8 cellular contexts compared by ENCODE assay signal in the genomic region with DNA sequence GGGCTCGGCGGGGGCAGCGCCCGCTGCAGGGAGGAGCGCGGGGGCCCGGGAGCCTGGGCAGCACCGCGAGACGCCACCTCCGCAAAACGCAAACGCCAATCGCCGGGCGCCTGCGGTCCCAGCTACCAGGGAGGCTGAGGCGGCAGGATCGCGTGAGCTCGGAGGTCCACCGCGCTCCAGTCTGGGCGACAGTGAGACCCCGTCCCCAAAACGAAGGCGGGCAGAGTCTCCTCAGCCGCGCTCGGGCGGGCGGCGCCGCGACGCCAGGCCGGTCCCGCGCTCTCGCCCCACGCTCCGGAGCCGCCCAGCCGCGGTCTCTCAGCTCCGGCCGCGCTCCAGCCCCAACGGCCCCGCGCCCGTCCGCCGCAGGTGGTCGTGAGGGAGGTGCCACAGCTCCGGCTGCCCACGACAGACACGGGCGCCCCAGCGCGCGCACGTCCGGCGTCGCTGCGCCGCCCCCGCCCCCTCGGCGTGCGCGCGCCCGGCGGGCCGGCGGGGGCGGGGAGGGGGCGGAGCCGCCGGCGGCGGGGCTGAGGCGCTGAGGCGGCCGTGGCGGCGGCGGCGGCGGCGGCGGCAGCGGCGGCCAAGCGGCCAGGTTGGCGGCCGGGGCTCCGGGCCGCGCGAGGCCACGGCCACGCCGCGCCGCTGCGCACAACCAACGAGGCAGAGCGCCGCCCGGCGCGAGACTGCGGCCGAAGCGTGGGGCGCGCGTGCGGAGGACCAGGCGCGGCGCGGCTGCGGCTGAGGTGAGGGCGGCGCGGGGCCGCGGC. TPM values are rescaled to one million over a fixed set of nuclear protein-coding genes. Genes with fewer than 3 reads are reported as not detected.
DNase-seq lines count a peak whose midpoint lies in the region; ATAC-seq and TF ChIP-seq lines count a peak whose summit lies in the region.

A gene with protein sequence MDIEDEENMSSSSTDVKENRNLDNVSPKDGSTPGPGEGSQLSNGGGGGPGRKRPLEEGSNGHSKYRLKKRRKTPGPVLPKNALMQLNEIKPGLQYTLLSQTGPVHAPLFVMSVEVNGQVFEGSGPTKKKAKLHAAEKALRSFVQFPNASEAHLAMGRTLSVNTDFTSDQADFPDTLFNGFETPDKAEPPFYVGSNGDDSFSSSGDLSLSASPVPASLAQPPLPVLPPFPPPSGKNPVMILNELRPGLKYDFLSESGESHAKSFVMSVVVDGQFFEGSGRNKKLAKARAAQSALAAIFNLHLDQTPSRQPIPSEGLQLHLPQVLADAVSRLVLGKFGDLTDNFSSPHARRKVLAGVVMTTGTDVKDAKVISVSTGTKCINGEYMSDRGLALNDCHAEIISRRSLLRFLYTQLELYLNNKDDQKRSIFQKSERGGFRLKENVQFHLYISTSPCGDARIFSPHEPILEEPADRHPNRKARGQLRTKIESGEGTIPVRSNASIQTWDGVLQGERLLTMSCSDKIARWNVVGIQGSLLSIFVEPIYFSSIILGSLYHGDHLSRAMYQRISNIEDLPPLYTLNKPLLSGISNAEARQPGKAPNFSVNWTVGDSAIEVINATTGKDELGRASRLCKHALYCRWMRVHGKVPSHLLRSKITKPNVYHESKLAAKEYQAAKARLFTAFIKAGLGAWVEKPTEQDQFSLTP (plus strand): TSS at position 533 of the 770 bp plus-strand sequence. CDS start 97,077 bp downstream, outside the sequence.

- H3K27me3 Mint-ChIP-seq in activated naive CD4-positive, alpha-beta T cell treated with anti-CD3 and anti-CD28 coated beads, Interleukin-2, amount 10 ng/mL, durations not matched to agents 7 days and 5 days, result no peaks in the 10 kb centered on the region
- peaks cover 18% of the 10 kb centered on the region for H3K27me3 Mint-ChIP-seq in type B pancreatic cell

- peaks cover 42% of the 10 kb centered on the region for H3K4me1 Mint-ChIP-seq in activated naive CD4-positive, alpha-beta T cell treated with anti-CD3 and anti-CD28 coated beads, Interleukin-2, amount 10 ng/mL, durations not matched to agents 7 days and 5 days
- peaks cover 23% of the 10 kb centered on the region for H3K4me1 Mint-ChIP-seq in type B pancreatic cell (ENCODE audit: unreplicated experiment)

- DNase-seq in SIG-M5 treated with dmso at 0.1 percent for 504 hours (lab: John Stamatoyannopoulos, UW; ENCODE audit: unreplicated experiment) (peak; percentile 51), SIG-M5 (lab: John Stamatoyannopoulos, UW) (no peak), SJCRH30 (peak; percentile 71 to 74), globus pallidus (ENCODE audit: low spot score) (peak; percentile 68), type B pancreatic cell (ENCODE audit: extremely low spot score, unreplicated experiment) (no peak)
- DNase-seq in activated naive CD4-positive, alpha-beta T cell treated with anti-CD3 and anti-CD28 coated beads, Interleukin-2, amount 10 ng/mL, durations not matched to agents 7 days and 5 days, result peak; percentile 71

- H3K27ac Mint-ChIP-seq in activated naive CD4-positive, alpha-beta T cell treated with anti-CD3 and anti-CD28 coated beads, Interleukin-2, amount 10 ng/mL, durations not matched to agents 7 days and 5 days, result peak within 1 kb of the TSS; percentile 91
- H3K27ac Mint-ChIP-seq in type B pancreatic cell, result peak within 1 kb of the TSS; percentile 97

- no peaks in the 10 kb centered on the region for H3K9me3 Mint-ChIP-seq in activated naive CD4-positive, alpha-beta T cell treated with anti-CD3 and anti-CD28 coated beads, Interleukin-2, amount 10 ng/mL, durations not matched to agents 7 days and 5 days
- no peaks in the 10 kb centered on the region for H3K9me3 Mint-ChIP-seq in type B pancreatic cell

- no peaks in the 10 kb centered on the region for H3K36me3 ChIP-seq in SJCRH30
- H3K36me3 ChIP-seq in neutrophil, result no peaks in the 10 kb centered on the region

- H3K4me1 ChIP-seq in SJCRH30 (peaks cover 13% of the 10 kb centered on the region), neutrophil (ENCODE audit: control insufficient read depth in 1 of 2, insufficient read depth in 1 of 2, low read depth in 1 of 2, low read length in 1 of 2) (peaks cover 20 to 24% of the 10 kb centered on the region in 2 experiments)

- peak; percentile 65 for ATAC-seq in HG03521 (IDR thresholded peaks at IDR 0.05; ENCODE audit: unreplicated experiment)

- CTCF ChIA-PET in activated naive CD4-positive, alpha-beta T cell treated with anti-CD3 and anti-CD28 coated beads, Interleukin-2, amount 10 ng/mL, durations not matched to agents 7 days and 5 days (lab: Charles Lee), result interaction anchor here (1.1 to 1.2 kb wide), 2 partner anchors 55 to 64 kb away, joined by 3 to 5 read pairs; no protein-coding TSS in a partner anchor

- H3K36me3 Mint-ChIP-seq in activated naive CD4-positive, alpha-beta T cell treated with anti-CD3 and anti-CD28 coated beads, Interleukin-2, amount 10 ng/mL, durations not matched to agents 7 days and 5 days, result peaks cover 11% of the 10 kb centered on the region
- H3K36me3 Mint-ChIP-seq in type B pancreatic cell, result peaks cover 3% of the 10 kb centered on the region

- TF ChIP-seq CTCF in neutrophil (IDR thresholded peaks at IDR 0.05), result no peak
- TF ChIP-seq CTCF in type B pancreatic cell (conservative IDR thresholded peaks at IDR 0.05), result no peak

- H3K27me3 ChIP-seq in SJCRH30 (no peaks in the 10 kb centered on the region), neutrophil (peaks cover 52% of the 10 kb centered on the region)

- H3K27ac ChIP-seq in SJCRH30, result peak within 1 kb of the TSS; percentile 41; the same call in 1 of the 2 replicates
- H3K27ac ChIP-seq in neutrophil, result peak within 1 kb of the TSS; percentile 43

- H3K9me3 ChIP-seq in SJCRH30 (replicated peaks), result no peaks in the 10 kb centered on the region
- H3K9me3 ChIP-seq in neutrophil, result no peaks in the 10 kb centered on the region

- peak within 1 kb of the TSS; percentile 96 for H3K4me3 Mint-ChIP-seq in activated naive CD4-positive, alpha-beta T cell treated with anti-CD3 and anti-CD28 coated beads, Interleukin-2, amount 10 ng/mL, durations not matched to agents 7 days and 5 days
- H3K4me3 Mint-ChIP-seq in type B pancreatic cell, result peak within 1 kb of the TSS; percentile 97

- peak within 1 kb of the TSS; percentile 95 for H3K4me3 ChIP-seq in SJCRH30
- H3K4me3 ChIP-seq in neutrophil (ENCODE audit: low read depth in 1 of 2, low read length in 1 of 2), result peak within 1 kb of the TSS; percentile 69 to 86

RNA-seq across cellular contexts. Expression of the gene that starts here (rescaled TPM):
- 7.8 and 8.4 TPM in 2 replicates for total RNA-seq in SJCRH30 (2014; rRNA removed; shearing (Covaris generic))
- total RNA-seq in type B pancreatic cell (ENCODE audit: low replicate concordance), result 20.7 and 20.9 TPM in 2 replicates

Comparison
In these comparisons a context has a peak if more than half of its experiments do, and no peak if none do; other contexts are left out.
1. DNase-seq: peak in SIG-M5 treated with dmso at 0.1 percent for 504 hours (single experiment), SJCRH30 (2 of 2), activated naive CD4-positive, alpha-beta T cell treated with anti-CD3 and anti-CD28 coated beads, Interleukin-2, amount 10 ng/mL, durations not matched to agents 7 days and 5 days (single experiment) and globus pallidus (single experiment); none in SIG-M5 (single experiment) and type B pancreatic cell (single experiment).